ENCODE assay signal across 7 cellular contexts in the genomic region with DNA sequence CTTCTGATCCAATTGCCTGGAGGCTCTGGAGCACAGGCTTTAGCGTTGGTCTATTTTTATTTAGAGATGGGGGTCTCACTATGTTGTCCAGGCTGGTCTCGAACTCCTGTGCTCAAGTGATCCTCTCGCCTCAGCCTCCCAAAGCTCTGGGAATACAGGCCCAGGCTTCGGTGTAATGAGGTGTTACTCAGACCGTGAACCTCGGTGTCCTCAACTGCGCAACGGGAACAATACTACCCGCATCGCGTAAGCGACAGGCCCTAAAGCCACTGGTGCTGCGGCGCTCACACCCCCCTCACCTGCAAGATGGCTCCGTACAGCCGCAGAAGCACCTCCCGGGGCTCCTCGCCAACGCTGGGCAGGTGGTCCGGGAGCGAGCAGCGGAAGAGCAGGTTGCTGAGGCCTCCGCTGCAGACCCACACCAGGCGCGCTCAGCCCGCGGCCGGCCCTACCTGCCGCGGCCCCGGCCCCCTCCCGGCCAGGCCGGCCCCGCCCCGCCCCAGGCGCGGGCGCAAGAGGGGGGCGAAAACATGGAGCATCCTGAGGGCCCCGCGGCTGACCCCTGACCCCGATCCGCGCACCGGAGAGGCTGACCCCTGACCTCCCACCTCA. TPM values are rescaled to one million over a fixed set of nuclear protein-coding genes. Genes with fewer than 3 reads are reported as not detected.
DNase-seq lines count a peak whose midpoint lies in the region; ATAC-seq, FAIRE-seq and TF ChIP-seq lines count a peak whose summit lies in the region.
"Had no signal": no experiment of that assay in that cellular context is flagged by ENCODE, and none has a peak within 500 bp of the region (broad histone marks: within the 10 kb centered on the region; RNA-seq: fewer than 3 reads in every experiment).

No MANE protein-coding gene starts in this region.

- RAD21 ChIA-PET in GM12878 (lab: Charles Lee; ENCODE audit: unreplicated experiment), result interaction anchor here (1.4 to 2.8 kb wide), 4 partner anchors 13 to 56 kb away, joined by 3 to 16 read pairs (median 5); a partner anchor contains a TSS

- in situ Hi-C loops in GM12878 (cut with MboI), result no loop called here

- H4K20me1 ChIP-seq in GM12878 (ENCODE audit: control insufficient read depth, insufficient read depth), result no peaks in the 10 kb centered on the region

- peak overlapping the region; percentile 88 to 94 for H3K27ac Mint-ChIP-seq in natural killer cell

- ATAC-seq in GM12878 (peak; percentile 4), natural killer cell (no peak)

- SMC1A ChIA-PET in GM12878 (lab: Charles Lee; ENCODE audit: uncharacterized antibody, unreplicated experiment), result interaction anchor here (0.9 to 2.5 kb wide), 3 partner anchors 39 to 57 kb away, joined by 3 to 8 read pairs (median 4); a partner anchor contains a TSS

- H3K4me3 Mint-ChIP-seq in natural killer cell, result peak overlapping the region; percentile 91

- H3K4me1 ChIP-seq in GM12878 (ENCODE audit: control insufficient read depth, insufficient read depth, low read length), result peaks cover 15% of the 10 kb centered on the region

- 2% methylated on average over 28 of the region's 45 CpGs for WGBS in GM12878 (ENCODE audit: insufficient coverage, insufficient replicate concordance, low lambda C conversion rate, missing lambda C conversion rate)

- TF ChIP-seq EP300 in GM12878 (IDR thresholded peaks at IDR 0.05; ENCODE audit: borderline replicate concordance in 1 of 2, control insufficient read depth in 1 of 2, low read depth in 2 of 2, low read length in 2 of 2), result no peak

- H3K79me2 ChIP-seq in GM12878 (ENCODE audit: control insufficient read depth, insufficient read depth, low read length), result peaks cover 20% of the 10 kb centered on the region

- H3K4me1 Mint-ChIP-seq in natural killer cell, result peaks cover 0 to 30% of the 10 kb centered on the region in 2 donors

- H3K9me3 Mint-ChIP-seq in natural killer cell, result no peaks in the 10 kb centered on the region

- BruUV-seq in GM12878 (replicated peaks; lab: Mats Ljungman, UMichigan), result no TSS peak

- H3K4me2 ChIP-seq in GM12878 (ENCODE audit: control insufficient read depth, insufficient read depth), result peak overlapping the region; percentile 82

- peak overlapping the region; percentile 81 for H2AFZ ChIP-seq in GM12878 (ENCODE audit: control insufficient read depth, low read depth, low read length)

- no peaks in the 10 kb centered on the region for H3K27me3 Mint-ChIP-seq in natural killer cell (ENCODE audit: low read depth in 2 of 2)

- no peaks in the 10 kb centered on the region for H3K27me3 ChIP-seq in GM12878 (replicated peaks in 1 of 2; ENCODE audit: control insufficient read depth in 2 of 2, insufficient read depth in 2 of 2, low read length in 1 of 2)

- H3K36me3 ChIP-seq in GM12878 (ENCODE audit: control insufficient read depth in 2 of 2, insufficient read depth in 2 of 2, low read length in 1 of 2), result peaks cover 4 to 6% of the 10 kb centered on the region in 2 experiments; a peak in 3 of 4 replicates

- intact Hi-C loops in GM12878 (cut with micrococcal nuclease; ENCODE audit: unreplicated experiment), result loop anchor here (5.0 kb wide), 1 partner anchor 55 kb away; a partner anchor contains a TSS
- intact Hi-C loops in natural killer cell (cut with micrococcal nuclease), result loop anchor here (5.0 kb wide), 3 partner anchors 40 to 75 kb away; a partner anchor contains a TSS

- no peak for TF ChIP-seq POLR2A in GM12878 (IDR thresholded peaks at IDR 0.05; ENCODE audit: low read depth, low read length)

- FAIRE-seq in GM12878 (lab: Jason Lieb, UNC), result peak; percentile 27

- POLR2A ChIA-PET in GM12878 (lab: Charles Lee), result interaction anchor here (0.5 to 2.6 kb wide), 12 partner anchors 12 to 74 kb away, joined by 3 to 7 read pairs (median 3); a partner anchor contains a TSS

- no peak for TF ChIP-seq RAD21 in GM12878 (IDR thresholded peaks at IDR 0.05; ENCODE audit: insufficient read depth, low read depth, low read length)

- CTCF ChIA-PET in GM12878 (lab: Yijun Ruan, JAX), result interaction anchor here (1.0 to 3.0 kb wide), 3 partner anchors 19 to 277 kb away, joined by 3 to 13 read pairs (median 3); a partner anchor contains a TSS

- H3K9ac ChIP-seq in GM12878 (ENCODE audit: control insufficient read depth, insufficient read depth, low read length), result peak overlapping the region; percentile 82

- TF ChIP-seq CTCF in GM12878 (IDR thresholded peaks at IDR 0.05 in 2 of 3, conservative IDR thresholded peaks at IDR 0.05 in 1 of 3; ENCODE audit: control insufficient read depth in 2 of 3, extremely low read depth in 1 of 3, insufficient read depth in 1 of 3, low read depth in 3 of 3, low read length in 3 of 3) (no peak), natural killer cell (IDR thresholded peaks at IDR 0.05) (no peak)

- no peaks in the 10 kb centered on the region for H3K36me3 Mint-ChIP-seq in natural killer cell

- peak overlapping the region; percentile 91 for H3K4me3 ChIP-seq in Jurkat, Clone E6-1 (ENCODE audit: low read length)
- H3K4me3 ChIP-seq in GM12878, result peak overlapping the region; percentile 87

- peak; percentile 26 for DNase-seq in EL
- DNase-seq in Jurkat, Clone E6-1 (ENCODE audit: low read depth, low spot score), result no peak
- DNase-seq in GM12878 (ENCODE audit: low read depth, low spot score), result no peak
- no peak for DNase-seq in natural killer cell
- no peak for DNase-seq in effector CD4-positive, alpha-beta T cell
- DNase-seq in putamen (ENCODE audit: low spot score), result no peak

- H3K9me3 ChIP-seq in GM12878 (replicated peaks; ENCODE audit: control insufficient read depth, insufficient read depth, low read length), result no peaks in the 10 kb centered on the region

- H3K27ac ChIP-seq in GM12878 (ENCODE audit: control insufficient read depth, insufficient read depth), result peak overlapping the region; percentile 94

RNA-seq across cellular contexts. Expression of a gene that starts 0.6 kb away (rescaled TPM):
- polyA plus RNA-seq in Jurkat, Clone E6-1 (2012; ENCODE audit: insufficient read depth, insufficient read length), result 76.0 TPM
- total RNA-seq in GM12878 (2013; cell fraction: nucleolus; rRNA removed), result 97.2 and 101 TPM in 2 replicates
- 53.5 and 58.4 TPM in 2 replicates for total RNA-seq in GM12878 (2014; rRNA removed)
- total RNA-seq in GM12878 (2014; rRNA removed; fragmentation: Illumina TruSeq; extraction: Trizol), result 36.4 and 37.9 TPM in 2 replicates
- total RNA-seq in GM12878 (2021), result 57.5 and 62.4 TPM in 2 replicates
- polyA plus RNA-seq in GM12878 (2011; ENCODE audit: low read depth), result 44.0 TPM
- polyA plus RNA-seq in GM12878 (2011; rRNA removed), result 46.7 and 56.3 TPM in 2 replicates
- 45.3 and 53.9 TPM in 2 replicates for polyA plus RNA-seq in GM12878 (2011; cell fraction: cytosol; rRNA removed)
- polyA plus RNA-seq in GM12878 (2011; cell fraction: nucleus; rRNA removed), result 254 and 292 TPM in 2 replicates
- polyA plus RNA-seq in GM12878 (2012), result 62.2 and 66.5 TPM in 2 replicates
- 59.5 and 67.9 TPM in 2 replicates for polyA plus RNA-seq in GM12878 (2014; fragmentation: Illumina TruSeq; extraction: Trizol)
- polyA plus RNA-seq in GM12878 (2014; fragmentation: Nextera tagmentation; extraction: Ambion mirVana), result 10 to 100 TPM in 1 of 2 experiments, 1 to 10 TPM in 1; 10.0 to 20.6 TPM
- 85.9 and 93.9 TPM in 2 replicates for polyA plus RNA-seq in GM12878 (2014; rRNA removed)
- 10 to 100 TPM; 39.0 to 57.6 TPM for polyA plus RNA-seq in GM12878 (2016; fragmentation: Nextera tagmentation; extraction: Ambion mirVana)
- 11.6 and 22.6 TPM in 2 replicates for polyA minus RNA-seq in GM12878 (2011; rRNA and poly(A)+ RNA removed)
- polyA minus RNA-seq in GM12878 (2011; cell fraction: cytosol; rRNA and poly(A)+ RNA removed), result 8.3 and 11.9 TPM in 2 replicates
- 30.1 and 48.3 TPM in 2 replicates for polyA minus RNA-seq in GM12878 (2011; cell fraction: nucleus; rRNA and poly(A)+ RNA removed)
- 100 to 1,000 TPM; 166 to 204 (median 180) TPM for total RNA-seq in natural killer cell

RNA-seq across cellular contexts. Expression of a gene that starts 3.8 kb away (rescaled TPM):
- polyA plus RNA-seq in Jurkat, Clone E6-1 (2012; ENCODE audit: insufficient read depth, insufficient read length), result 72.6 TPM
- 75.2 and 82.7 TPM in 2 replicates for total RNA-seq in GM12878 (2013; cell fraction: nucleolus; rRNA removed)
- total RNA-seq in GM12878 (2014; rRNA removed) (28.3 and 28.9 TPM in 2 replicates), GM12878 (2014; rRNA removed; fragmentation: Illumina TruSeq; extraction: Trizol) (12.0 and 13.6 TPM in 2 replicates), GM12878 (2021) (37.0 and 40.8 TPM in 2 replicates), natural killer cell (10 to 100 TPM; 53.1 to 75.7 (median 55.5) TPM)
- polyA plus RNA-seq in GM12878 (2011; ENCODE audit: low read depth), result 29.0 TPM
- polyA plus RNA-seq in GM12878 (2011; rRNA removed) (26.0 and 36.2 TPM in 2 replicates), GM12878 (2014; fragmentation: Illumina TruSeq; extraction: Trizol) (21.0 and 24.5 TPM in 2 replicates), GM12878 (2014; fragmentation: Nextera tagmentation; extraction: Ambion mirVana) (1 to 10 TPM; 3.5 to 5.7 TPM), GM12878 (2014; rRNA removed) (51.1 and 54.0 TPM in 2 replicates), GM12878 (2016; fragmentation: Nextera tagmentation; extraction: Ambion mirVana) (10 to 100 TPM; 11.5 to 19.0 TPM)
- polyA plus RNA-seq in GM12878 (2011; cell fraction: cytosol; rRNA removed), result 30.5 and 42.8 TPM in 2 replicates
- polyA plus RNA-seq in GM12878 (2011; cell fraction: nucleus; rRNA removed), result 387 and 439 TPM in 2 replicates
- 44.1 and 46.1 TPM in 2 replicates for polyA plus RNA-seq in GM12878 (2012)
- polyA minus RNA-seq in GM12878 (2011; rRNA and poly(A)+ RNA removed), result 9.7 and 19.9 TPM in 2 replicates
- polyA minus RNA-seq in GM12878 (2011; cell fraction: cytosol; rRNA and poly(A)+ RNA removed), result 3.0 and 5.3 TPM in 2 replicates
- 29.0 and 38.0 TPM in 2 replicates for polyA minus RNA-seq in GM12878 (2011; cell fraction: nucleus; rRNA and poly(A)+ RNA removed)

RNA-seq across cellular contexts. Expression of a gene that starts 18.5 kb away (rescaled TPM):
- not detected for polyA plus RNA-seq in Jurkat, Clone E6-1 (2012; ENCODE audit: insufficient read depth, insufficient read length)
- 0.07 and 0.15 TPM in 2 replicates for total RNA-seq in GM12878 (2013; cell fraction: nucleolus; rRNA removed)
- total RNA-seq in GM12878 (2014; rRNA removed) (0.11 TPM in 2 replicates), GM12878 (2014; rRNA removed; fragmentation: Illumina TruSeq; extraction: Trizol) (0.04 and 0.05 TPM in 2 replicates), GM12878 (2021) (0.13 and 0.21 TPM in 2 replicates), natural killer cell (under 1 TPM; 0.14 to 0.26 (median 0.18) TPM)
- polyA plus RNA-seq in GM12878 (2011; ENCODE audit: low read depth), result 0.08 TPM
- polyA plus RNA-seq in GM12878 (2011; rRNA removed) (0.01 and 0.03 TPM in 2 replicates), GM12878 (2014; fragmentation: Illumina TruSeq; extraction: Trizol) (0.01 TPM in 1 of 2 replicates, not detected in the other), GM12878 (2014; fragmentation: Nextera tagmentation; extraction: Ambion mirVana) (not detected), GM12878 (2014; rRNA removed) (0.08 and 0.13 TPM in 2 replicates), GM12878 (2016; fragmentation: Nextera tagmentation; extraction: Ambion mirVana) (not detected)
- 0.03 and 0.04 TPM in 2 replicates for polyA plus RNA-seq in GM12878 (2011; cell fraction: cytosol; rRNA removed)
- polyA plus RNA-seq in GM12878 (2011; cell fraction: nucleus; rRNA removed), result 0.13 and 0.25 TPM in 2 replicates
- polyA plus RNA-seq in GM12878 (2012), result 0.11 TPM in 2 replicates
- polyA minus RNA-seq in GM12878 (2011; rRNA and poly(A)+ RNA removed), result 0.05 TPM in 1 of 2 replicates, not detected in the other
- not detected in 2 replicates for polyA minus RNA-seq in GM12878 (2011; cell fraction: cytosol; rRNA and poly(A)+ RNA removed)
- 0.10 TPM in 1 of 2 replicates, not detected in the other for polyA minus RNA-seq in GM12878 (2011; cell fraction: nucleus; rRNA and poly(A)+ RNA removed)

RNA-seq across cellular contexts. Expression of a gene that starts 19.3 kb away (rescaled TPM):
- 7.6 TPM for polyA plus RNA-seq in Jurkat, Clone E6-1 (2012; ENCODE audit: insufficient read depth, insufficient read length)
- total RNA-seq in GM12878 (2013; cell fraction: nucleolus; rRNA removed), result not detected in 2 replicates
- total RNA-seq in GM12878 (2014; rRNA removed) (not detected in 2 replicates), GM12878 (2014; rRNA removed; fragmentation: Illumina TruSeq; extraction: Trizol) (0.76 TPM in 1 of 2 replicates, not detected in the other), GM12878 (2021) (not detected in 2 replicates), natural killer cell (not detected)
- not detected for polyA plus RNA-seq in GM12878 (2011; ENCODE audit: low read depth)
- polyA plus RNA-seq in GM12878 (2011; rRNA removed) (0.79 and 1.1 TPM in 2 replicates), GM12878 (2014; fragmentation: Illumina TruSeq; extraction: Trizol) (0.38 TPM in 1 of 2 replicates, not detected in the other), GM12878 (2014; fragmentation: Nextera tagmentation; extraction: Ambion mirVana) (under 1 TPM; 0.76 to 0.91 TPM), GM12878 (2014; rRNA removed) (not detected in 2 replicates), GM12878 (2016; fragmentation: Nextera tagmentation; extraction: Ambion mirVana) (under 1 TPM in 1 of 2 experiments, not detected in 1; 0.43 TPM)
- polyA plus RNA-seq in GM12878 (2011; cell fraction: cytosol; rRNA removed), result 0.64 TPM in 2 replicates
- not detected in 2 replicates for polyA plus RNA-seq in GM12878 (2011; cell fraction: nucleus; rRNA removed)
- 1.6 and 1.8 TPM in 2 replicates for polyA plus RNA-seq in GM12878 (2012)
- polyA minus RNA-seq in GM12878 (2011; rRNA and poly(A)+ RNA removed), result not detected in 2 replicates
- not detected in 2 replicates for polyA minus RNA-seq in GM12878 (2011; cell fraction: cytosol; rRNA and poly(A)+ RNA removed)
- polyA minus RNA-seq in GM12878 (2011; cell fraction: nucleus; rRNA and poly(A)+ RNA removed), result not detected in 2 replicates
- total RNA-seq: T-helper 2 cell treated with Interferon-gamma antibody and Interleukin-4, amounts not matched to agents 100 ng/mL and 5 ng/mL, for 36 hours had no signal

RNA-seq across cellular contexts. Expression of a gene that starts 36.4 kb away (rescaled TPM):
- not detected for polyA plus RNA-seq in Jurkat, Clone E6-1 (2012; ENCODE audit: insufficient read depth, insufficient read length)
- total RNA-seq in GM12878 (2013; cell fraction: nucleolus; rRNA removed), result 2.3 and 2.6 TPM in 2 replicates
- total RNA-seq in GM12878 (2014; rRNA removed), result 1.3 and 1.5 TPM in 2 replicates
- total RNA-seq in GM12878 (2014; rRNA removed; fragmentation: Illumina TruSeq; extraction: Trizol), result 0.32 and 0.63 TPM in 2 replicates
- total RNA-seq in GM12878 (2021), result 1.1 and 1.7 TPM in 2 replicates
- 0.26 TPM for polyA plus RNA-seq in GM12878 (2011; ENCODE audit: low read depth)
- polyA plus RNA-seq in GM12878 (2011; rRNA removed), result not detected in 2 replicates
- 0.01 and 0.03 TPM in 2 replicates for polyA plus RNA-seq in GM12878 (2011; cell fraction: cytosol; rRNA removed)
- polyA plus RNA-seq in GM12878 (2011; cell fraction: nucleus; rRNA removed), result 0.03 and 0.04 TPM in 2 replicates
- 1.5 and 1.9 TPM in 2 replicates for polyA plus RNA-seq in GM12878 (2012)
- 0.59 and 0.65 TPM in 2 replicates for polyA plus RNA-seq in GM12878 (2014; fragmentation: Illumina TruSeq; extraction: Trizol)
- under 1 TPM in 1 of 2 experiments, not detected in 1; 0.05 TPM for polyA plus RNA-seq in GM12878 (2014; fragmentation: Nextera tagmentation; extraction: Ambion mirVana)
- polyA plus RNA-seq in GM12878 (2014; rRNA removed), result 1.8 and 2.2 TPM in 2 replicates
- 1 to 10 TPM in 1 of 2 experiments, under 1 TPM in 1; 0.72 to 1.1 TPM for polyA plus RNA-seq in GM12878 (2016; fragmentation: Nextera tagmentation; extraction: Ambion mirVana)
- not detected in 2 replicates for polyA minus RNA-seq in GM12878 (2011; rRNA and poly(A)+ RNA removed)
- polyA minus RNA-seq in GM12878 (2011; cell fraction: cytosol; rRNA and poly(A)+ RNA removed), result 0.31 TPM in 1 of 2 replicates, not detected in the other
- 0.10 TPM in 1 of 2 replicates, not detected in the other for polyA minus RNA-seq in GM12878 (2011; cell fraction: nucleus; rRNA and poly(A)+ RNA removed)
- total RNA-seq in natural killer cell, result 1 to 10 TPM; 2.4 to 6.9 (median 5.3) TPM
